Comparison of ENCODE assay signal across 13 cellular contexts in the genomic region with DNA sequence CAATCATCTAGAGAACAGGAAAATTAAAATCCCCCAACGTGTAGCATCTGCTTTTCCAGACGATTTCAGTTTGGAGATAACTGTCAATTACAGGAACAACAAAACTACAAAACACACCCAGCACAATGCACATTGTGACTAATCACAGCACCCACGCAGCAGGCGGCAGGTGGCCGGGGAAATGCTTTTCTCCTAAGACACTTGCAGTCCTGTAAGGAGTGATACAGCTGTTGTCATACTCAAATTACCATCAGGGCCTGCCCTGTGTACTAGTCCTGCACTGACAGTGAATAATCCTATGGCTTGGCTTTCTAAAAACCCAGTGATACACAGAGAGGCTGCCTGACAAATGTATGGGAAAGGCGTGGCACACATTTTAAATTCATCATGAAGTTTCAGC. TPM values are rescaled to one million over a fixed set of nuclear protein-coding genes. Genes with fewer than 3 reads are reported as not detected.
DNase-seq lines count a peak whose midpoint lies in the region; ATAC-seq and TF ChIP-seq lines count a peak whose summit lies in the region.
"Had no signal": no experiment of that assay in that cellular context is flagged by ENCODE, and none has a peak within 500 bp of the region (broad histone marks: within the 10 kb centered on the region; RNA-seq: fewer than 3 reads in every experiment).

No MANE protein-coding gene starts in this region.

- POLR2A ChIA-PET in SK-N-SH (lab: Yijun Ruan, JAX), result no interaction called here

- no peaks in the 10 kb centered on the region for H3K9me3 Mint-ChIP-seq in osteocyte (ENCODE audit: unreplicated experiment)
- H3K9me3 Mint-ChIP-seq in T-helper 2 cell treated with Interferon-gamma antibody and Interleukin-4, amounts not matched to agents 5 μg/mL and 100 μg/mL, for 36 hours, result peaks cover 4% of the 10 kb centered on the region
- H3K9me3 Mint-ChIP-seq: WTC11 had no signal

- no peak overlapping the region for H2AFZ ChIP-seq in SK-N-SH (ENCODE audit: low read depth)

- TF ChIP-seq EP300 in SK-N-SH (IDR thresholded peaks at IDR 0.05; ENCODE audit: borderline replicate concordance in 1 of 2, low read depth in 1 of 2, low read length in 1 of 2), result no peak

- DNase-seq in DMS53 treated with DMSO at 0.1 percent for 48 hours (lab: John Stamatoyannopoulos, UW; ENCODE audit: unreplicated experiment), result peak; percentile 29
- peak; percentile 80 for DNase-seq in NCI-H2107 treated with DMSO at 0.1 percent for 48 hours (lab: John Stamatoyannopoulos, UW; ENCODE audit: unreplicated experiment)
- DNase-seq in SW480 (ENCODE audit: low spot score), result peak; percentile 25
- DNase-seq in osteocyte (ENCODE audit: extremely low spot score, unreplicated experiment), result peak; percentile 34
- DNase-seq in SK-N-SH, result no peak
- no peak for DNase-seq in T-helper 2 cell treated with Interferon-gamma antibody and Interleukin-4, amounts not matched to agents 5 μg/mL and 100 μg/mL, for 36 hours (ENCODE audit: low spot score)
- no peak for DNase-seq in NCI-H446 treated with DMSO at 0.1 percent for 48 hours (lab: John Stamatoyannopoulos, UW)
- DNase-seq: NCI-H1048 had no signal

- H3K27me3 ChIP-seq in SK-N-SH (ENCODE audit: insufficient read depth), result no peaks in the 10 kb centered on the region
- H3K27me3 ChIP-seq: BLaER1 treated with 17β-estradiol and CSF1 and Interleukin-3, amounts not matched to agents 10 nM and 100 nM had no signal

- H3K36me3 ChIP-seq in SK-N-SH (replicated peaks in 1 of 2; ENCODE audit: control insufficient read depth in 1 of 2, insufficient read depth in 2 of 2, low read length in 1 of 2), result no peaks in the 10 kb centered on the region
- H3K36me3 ChIP-seq: BLaER1 treated with 17β-estradiol and CSF1 and Interleukin-3, amounts not matched to agents 10 nM and 100 nM had no signal

- 42% methylated on average over 6 of the region's 6 CpGs for WGBS in SK-N-SH (ENCODE audit: low lambda C conversion rate)

- TF ChIP-seq CTCF in osteocyte (IDR thresholded peaks at IDR 0.05) (no peak), SK-N-SH (IDR thresholded peaks at IDR 0.05) (no peak)

- peaks cover 19% of the 10 kb centered on the region for H3K27me3 Mint-ChIP-seq in osteocyte (ENCODE audit: unreplicated experiment)
- peaks cover 3% of the 10 kb centered on the region for H3K27me3 Mint-ChIP-seq in T-helper 2 cell treated with Interferon-gamma antibody and Interleukin-4, amounts not matched to agents 5 μg/mL and 100 μg/mL, for 36 hours (ENCODE audit: low read depth)

- H4K20me1 ChIP-seq in SK-N-SH (ENCODE audit: insufficient read depth), result no peaks in the 10 kb centered on the region
- H4K20me1 ChIP-seq: BLaER1 treated with 17β-estradiol and CSF1 and Interleukin-3, amounts not matched to agents 10 nM and 100 nM had no signal

- H3F3A ChIP-seq in SK-N-SH (replicated peaks; ENCODE audit: insufficient read depth), result no peaks in the 10 kb centered on the region

- H3K9me2 ChIP-seq in SK-N-SH, result no peaks in the 10 kb centered on the region

- no peaks in the 10 kb centered on the region for H3K4me1 ChIP-seq in SK-N-SH (ENCODE audit: control insufficient read depth in 1 of 2, insufficient read depth in 2 of 2, low read depth in 1 of 2, low read length in 1 of 2)

- ATAC-seq in HG02623 (IDR thresholded peaks at IDR 0.05; ENCODE audit: unreplicated experiment), result no peak
- ATAC-seq: activated naive CD4-positive, alpha-beta T cell treated with anti-CD3 and anti-CD28 coated beads, Interleukin-2, amount 50 U/mL, for 72 hours; WTC11 had no signal

- H3K9ac ChIP-seq in SK-N-SH, result no peak overlapping the region
- H3K9ac ChIP-seq: BLaER1 treated with 17β-estradiol and CSF1 and Interleukin-3, amounts not matched to agents 10 nM and 100 nM had no signal

- H3K4me1 Mint-ChIP-seq in osteocyte (ENCODE audit: unreplicated experiment), result no peaks in the 10 kb centered on the region
- H3K4me1 Mint-ChIP-seq in T-helper 2 cell treated with Interferon-gamma antibody and Interleukin-4, amounts not matched to agents 5 μg/mL and 100 μg/mL, for 36 hours (ENCODE audit: low read depth), result no peaks in the 10 kb centered on the region

- no peaks in the 10 kb centered on the region for H3K9me3 ChIP-seq in SK-N-SH

- no peak overlapping the region for H3K4me3 Mint-ChIP-seq in osteocyte (ENCODE audit: unreplicated experiment)
- H3K4me3 Mint-ChIP-seq in T-helper 2 cell treated with Interferon-gamma antibody and Interleukin-4, amounts not matched to agents 5 μg/mL and 100 μg/mL, for 36 hours, result no peak overlapping the region
- H3K4me3 Mint-ChIP-seq: WTC11 had no signal

- H3K79me2 ChIP-seq in SK-N-SH (ENCODE audit: insufficient read depth), result no peaks in the 10 kb centered on the region

- no peaks in the 10 kb centered on the region for H3K36me3 Mint-ChIP-seq in osteocyte (ENCODE audit: unreplicated experiment)
- no peaks in the 10 kb centered on the region for H3K36me3 Mint-ChIP-seq in T-helper 2 cell treated with Interferon-gamma antibody and Interleukin-4, amounts not matched to agents 5 μg/mL and 100 μg/mL, for 36 hours (ENCODE audit: low read depth)
- H3K36me3 Mint-ChIP-seq: WTC11 had no signal

- no peak overlapping the region for H3K27ac ChIP-seq in SK-N-SH (ENCODE audit: low read depth in 2 of 2, low read length in 1 of 2)
- H3K27ac ChIP-seq: BLaER1 treated with 17β-estradiol and CSF1 and Interleukin-3, amounts not matched to agents 10 nM and 100 nM had no signal

- no peak for TF ChIP-seq RAD21 in SK-N-SH (IDR thresholded peaks at IDR 0.05; ENCODE audit: low read length)

- H3K4me3 ChIP-seq in SK-N-SH (ENCODE audit: low read depth in 2 of 2, low read length in 1 of 2), result no peak overlapping the region
- H3K4me3 ChIP-seq: BLaER1 treated with 17β-estradiol and CSF1 and Interleukin-3, amounts not matched to agents 10 nM and 100 nM had no signal

- CTCF ChIA-PET in SK-N-SH (lab: Yijun Ruan, JAX), result interaction anchor here (0.8 to 1.1 kb wide), 3 partner anchors 88 to 255 kb away, joined by 3 read pairs; no protein-coding TSS in a partner anchor

- H3K27ac Mint-ChIP-seq in osteocyte (ENCODE audit: unreplicated experiment), result no peak overlapping the region
- H3K27ac Mint-ChIP-seq in T-helper 2 cell treated with Interferon-gamma antibody and Interleukin-4, amounts not matched to agents 5 μg/mL and 100 μg/mL, for 36 hours, result no peak overlapping the region
- H3K27ac Mint-ChIP-seq: activated naive CD4-positive, alpha-beta T cell treated with anti-CD3 and anti-CD28 coated beads, Interleukin-2, amount 50 U/mL, for 72 hours had no signal

- no peak overlapping the region for H3K4me2 ChIP-seq in SK-N-SH

TF ChIP-seq in SK-N-SH, 30 proteins besides CTCF, POLR2A, EP300 and RAD21 (continues in another document):
- no peak for TF ChIP-seq MXI1 (IDR thresholded peaks at IDR 0.05; ENCODE audit: low read depth, low read length)
- no peak for TF ChIP-seq FOSL2 (IDR thresholded peaks at IDR 0.05; ENCODE audit: borderline replicate concordance, low read depth)
- no peak for TF ChIP-seq MEF2A (IDR thresholded peaks at IDR 0.05; ENCODE audit: borderline replicate concordance, low read depth)
- TF ChIP-seq NRF1 (IDR thresholded peaks at IDR 0.05; ENCODE audit: low read depth, low read length), result no peak
- TF ChIP-seq TCF12 (IDR thresholded peaks at IDR 0.05), result no peak
- TF ChIP-seq, protein P1, sequence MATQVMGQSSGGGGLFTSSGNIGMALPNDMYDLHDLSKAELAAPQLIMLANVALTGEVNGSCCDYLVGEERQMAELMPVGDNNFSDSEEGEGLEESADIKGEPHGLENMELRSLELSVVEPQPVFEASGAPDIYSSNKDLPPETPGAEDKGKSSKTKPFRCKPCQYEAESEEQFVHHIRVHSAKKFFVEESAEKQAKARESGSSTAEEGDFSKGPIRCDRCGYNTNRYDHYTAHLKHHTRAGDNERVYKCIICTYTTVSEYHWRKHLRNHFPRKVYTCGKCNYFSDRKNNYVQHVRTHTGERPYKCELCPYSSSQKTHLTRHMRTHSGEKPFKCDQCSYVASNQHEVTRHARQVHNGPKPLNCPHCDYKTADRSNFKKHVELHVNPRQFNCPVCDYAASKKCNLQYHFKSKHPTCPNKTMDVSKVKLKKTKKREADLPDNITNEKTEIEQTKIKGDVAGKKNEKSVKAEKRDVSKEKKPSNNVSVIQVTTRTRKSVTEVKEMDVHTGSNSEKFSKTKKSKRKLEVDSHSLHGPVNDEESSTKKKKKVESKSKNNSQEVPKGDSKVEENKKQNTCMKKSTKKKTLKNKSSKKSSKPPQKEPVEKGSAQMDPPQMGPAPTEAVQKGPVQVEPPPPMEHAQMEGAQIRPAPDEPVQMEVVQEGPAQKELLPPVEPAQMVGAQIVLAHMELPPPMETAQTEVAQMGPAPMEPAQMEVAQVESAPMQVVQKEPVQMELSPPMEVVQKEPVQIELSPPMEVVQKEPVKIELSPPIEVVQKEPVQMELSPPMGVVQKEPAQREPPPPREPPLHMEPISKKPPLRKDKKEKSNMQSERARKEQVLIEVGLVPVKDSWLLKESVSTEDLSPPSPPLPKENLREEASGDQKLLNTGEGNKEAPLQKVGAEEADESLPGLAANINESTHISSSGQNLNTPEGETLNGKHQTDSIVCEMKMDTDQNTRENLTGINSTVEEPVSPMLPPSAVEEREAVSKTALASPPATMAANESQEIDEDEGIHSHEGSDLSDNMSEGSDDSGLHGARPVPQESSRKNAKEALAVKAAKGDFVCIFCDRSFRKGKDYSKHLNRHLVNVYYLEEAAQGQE (IDR thresholded peaks at IDR 0.05; ENCODE audit: low read depth, low read length), result no peak
- TF ChIP-seq, protein P2, sequence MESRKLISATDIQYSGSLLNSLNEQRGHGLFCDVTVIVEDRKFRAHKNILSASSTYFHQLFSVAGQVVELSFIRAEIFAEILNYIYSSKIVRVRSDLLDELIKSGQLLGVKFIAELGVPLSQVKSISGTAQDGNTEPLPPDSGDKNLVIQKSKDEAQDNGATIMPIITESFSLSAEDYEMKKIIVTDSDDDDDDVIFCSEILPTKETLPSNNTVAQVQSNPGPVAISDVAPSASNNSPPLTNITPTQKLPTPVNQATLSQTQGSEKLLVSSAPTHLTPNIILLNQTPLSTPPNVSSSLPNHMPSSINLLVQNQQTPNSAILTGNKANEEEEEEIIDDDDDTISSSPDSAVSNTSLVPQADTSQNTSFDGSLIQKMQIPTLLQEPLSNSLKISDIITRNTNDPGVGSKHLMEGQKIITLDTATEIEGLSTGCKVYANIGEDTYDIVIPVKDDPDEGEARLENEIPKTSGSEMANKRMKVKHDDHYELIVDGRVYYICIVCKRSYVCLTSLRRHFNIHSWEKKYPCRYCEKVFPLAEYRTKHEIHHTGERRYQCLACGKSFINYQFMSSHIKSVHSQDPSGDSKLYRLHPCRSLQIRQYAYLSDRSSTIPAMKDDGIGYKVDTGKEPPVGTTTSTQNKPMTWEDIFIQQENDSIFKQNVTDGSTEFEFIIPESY (IDR thresholded peaks at IDR 0.05; ENCODE audit: borderline replicate concordance, low read depth), result no peak

RNA-seq across cellular contexts. Expression of a gene that starts 37.8 kb away (rescaled TPM):
- not detected in 2 replicates for total RNA-seq in osteocyte
- under 0.01 TPM in 1 of 2 replicates, not detected in the other for polyA plus RNA-seq in SK-N-SH (2012; rRNA removed)
- polyA plus RNA-seq in SK-N-SH (2012; cell fraction: cytosol; rRNA removed), result not detected in 2 replicates
- polyA plus RNA-seq in SK-N-SH (2012; cell fraction: nucleus; rRNA removed), result not detected in 2 replicates
- total RNA-seq: activated naive CD4-positive, alpha-beta T cell treated with anti-CD3 and anti-CD28 coated beads, Interleukin-2, amount 50 U/mL, for 72 hours; G401 had no signal

Comparison
In these comparisons a context has a peak if more than half of its experiments do, and no peak if none do; other contexts are left out.
1. DNase-seq: peak in DMS53 treated with DMSO at 0.1 percent for 48 hours (single experiment), NCI-H2107 treated with DMSO at 0.1 percent for 48 hours (single experiment), SW480 (single experiment) and osteocyte (single experiment); none in SK-N-SH (single experiment), T-helper 2 cell treated with Interferon-gamma antibody and Interleukin-4, amounts not matched to agents 5 μg/mL and 100 μg/mL, for 36 hours (single experiment) and NCI-H446 treated with DMSO at 0.1 percent for 48 hours (single experiment).